Comparison of ENCODE assay signal across 14 cellular contexts in genomic region chr2:150417278-150417677, GRCh38.
A peak's percentile ranks its signal among the peaks of the same experiment; 100 is the strongest.
DNase-seq lines count a peak whose midpoint lies in the region; TF ChIP-seq lines count a peak whose summit lies in the region.
"Had no signal": no experiment of that assay in that cellular context is flagged by ENCODE, and none has a peak within 500 bp of the region (broad histone marks: within the 10 kb centered on the region; RNA-seq: fewer than 3 reads in every experiment).

No MANE protein-coding gene starts in this region.

- H3K36me3 ChIP-seq in HEK293 (ENCODE audit: control insufficient read depth in 2 of 2, insufficient read depth in 1 of 2, low read length in 2 of 2) (no peaks in the 10 kb centered on the region), WERI-Rb-1 (no peaks in the 10 kb centered on the region)
- H3K36me3 ChIP-seq: BE2C had no signal

- TF ChIP-seq CTCF in HEK293 (tag by site-specific recombination; IDR thresholded peaks at IDR 0.05) (no peak), WERI-Rb-1 (IDR thresholded peaks at IDR 0.05; ENCODE audit: low read depth, low read length) (no peak)

- CTCF ChIA-PET in HEK293 (lab: Yijun Ruan, JAX): no interaction called here

- H3K4me3 ChIP-seq in HEK293 (ENCODE audit: low read depth, low read length) (no peak overlapping the region), WERI-Rb-1 (ENCODE audit: low read depth, low read length) (no peak overlapping the region)

- H3K9me3 ChIP-seq in HEK293 (ENCODE audit: control insufficient read depth, insufficient read depth, low read depth, low read length): no peaks in the 10 kb centered on the region
- peaks cover 8% of the 10 kb centered on the region for H3K9me3 ChIP-seq in WERI-Rb-1 (ENCODE audit: severe bottlenecking)
- H3K9me3 ChIP-seq: BE2C had no signal

- no peak overlapping the region for H3K27ac ChIP-seq in HEK293 (ENCODE audit: extremely low read depth, low read depth, low read length)
- H3K27ac ChIP-seq in WERI-Rb-1: no peak overlapping the region
- H3K27ac ChIP-seq: C4-2B had no signal

- no peaks in the 10 kb centered on the region for H3K27me3 ChIP-seq in WERI-Rb-1 (ENCODE audit: insufficient read depth, low read depth, severe bottlenecking)
- H3K27me3 ChIP-seq: BE2C had no signal

- DNase-seq in NCI-H2171 treated with DMSO at 0.1 percent for 48 hours (lab: John Stamatoyannopoulos, UW): peak; percentile 28
- DNase-seq in NCI-H2171 (lab: John Stamatoyannopoulos, UW): no peak
- peak; percentile 17 for DNase-seq in COR-L47 (lab: John Stamatoyannopoulos, UW)
- DNase-seq in WERI-Rb-1: peak; percentile 25
- DNase-seq in retina: no peak
- no peak for DNase-seq in NK-92 treated with Interleukin-12 subunit alpha and Interleukin-12 subunit beta, amount 100 ng/mL, for 24 hours (lab: John Stamatoyannopoulos, UW)
- DNase-seq: BE2C; CD4-positive, alpha-beta memory T cell; DMS79; GOT3; H9; IMR-90 had no signal

- no peaks in the 10 kb centered on the region; the same call in 1 of the 2 replicates for H3K4me1 ChIP-seq in HEK293 (ENCODE audit: control insufficient read depth, insufficient read depth, low read length)
- H3K4me1 ChIP-seq: BE2C had no signal

- POLR2A ChIA-PET in HEK293 (lab: Yijun Ruan, JAX): no interaction called here

TF ChIP-seq in HEK293, 187 proteins besides CTCF, POLR2A, EP300 and RAD21:
- no peak for TF ChIP-seq ZNF155 (tag by site-specific recombination; IDR thresholded peaks at IDR 0.05)
- 0 out of 2 replicates have a peak, but pooled peaks have one; percentile 21 for TF ChIP-seq ZNF10 (tag by site-specific recombination; IDR thresholded peaks at IDR 0.05)
- TF ChIP-seq SETDB1 (IDR thresholded peaks at IDR 0.05; ENCODE audit: insufficient read length, low read length): no peak
- peak; percentile 90 for TF ChIP-seq ZNF610 (tag by site-specific recombination; IDR thresholded peaks at IDR 0.05; ENCODE audit: borderline replicate concordance)
TF ChIP-seq in HEK293: peak in this region for 2.

Comparison
In these comparisons a context has a peak if more than half of its experiments do, and no peak if none do; other contexts are left out.
1. DNase-seq: peak in NCI-H2171 treated with DMSO at 0.1 percent for 48 hours (single experiment), COR-L47 (single experiment) and WERI-Rb-1 (single experiment); none in NCI-H2171 (single experiment), retina (single experiment) and NK-92 treated with Interleukin-12 subunit alpha and Interleukin-12 subunit beta, amount 100 ng/mL, for 24 hours (single experiment).